ENCODE assay signal across 19 cellular contexts in the genomic region with DNA sequence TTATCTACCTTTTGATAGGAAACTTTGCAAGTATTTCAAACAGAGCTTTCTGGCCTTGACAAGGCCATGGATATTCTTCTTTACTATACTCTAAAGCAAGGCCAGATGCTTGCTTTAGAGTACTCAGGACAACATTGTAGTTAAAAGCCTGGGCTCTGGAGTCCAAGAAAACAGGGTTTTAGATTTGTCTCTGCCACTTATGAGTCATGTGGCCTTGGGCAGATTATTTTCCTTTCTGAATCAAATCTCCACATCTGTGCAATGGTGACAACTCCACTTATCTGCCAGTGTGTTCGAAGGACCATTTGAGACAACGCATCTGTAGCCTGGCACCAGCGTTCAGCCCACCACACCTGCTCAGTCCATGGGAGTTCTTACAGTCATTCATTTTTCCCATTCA.
"Had no signal": no experiment of that assay in that cellular context is flagged by ENCODE, and none has a peak within 500 bp of the region (broad histone marks: within the 10 kb centered on the region; RNA-seq: fewer than 3 reads in every experiment).

No MANE protein-coding gene starts in this region.

- H3K27ac ChIP-seq: heart left ventricle, parathyroid adenoma, prostate gland, right lobe of liver, transverse colon had no signal

- H3K27me3 ChIP-seq: right lobe of liver, transverse colon had no signal

- ATAC-seq: heart left ventricle; left colon; left ventricle myocardium superior; natural killer cell treated with Interleukin-12 subunit alpha and Interleukin-12 subunit beta and Interleukin-15 and Interleukin-18, amount 100 ng/mL, for 72 hours; right lobe of liver; stimulated activated effector memory CD8-positive, alpha-beta T cell treated with anti-CD3 and anti-CD28 coated beads, Interleukin-12 subunit alpha, Interleukin-12 subunit beta, amount 100 ng/mL, for 72 hours had no signal

- H3K9me3 ChIP-seq: heart left ventricle, prostate gland, right lobe of liver, transverse colon had no signal

- H3K4me1 ChIP-seq: parathyroid adenoma, prostate gland, right lobe of liver, transverse colon had no signal

- H3K36me3 ChIP-seq: heart left ventricle, prostate gland, right lobe of liver, transverse colon had no signal

- H3K4me3 ChIP-seq: heart left ventricle, lung, prostate gland, right lobe of liver, transverse colon had no signal

- DNase-seq: dermis blood vessel endothelial cell; effector CD4-positive, alpha-beta T cell; endodermal cell; foreskin melanocyte; heart left ventricle; hippocampal formation; left colon; left ventricle myocardium superior; mesenchymal stem cell; midbrain; right lobe of liver; stimulated activated CD4-positive, alpha-beta T cell treated with anti-CD3 and anti-CD28 coated beads, Interleukin-4, amount 100 ng/mL, for 1 hour; stimulated activated CD8-positive, alpha-beta memory T cell treated with anti-CD3 and anti-CD28 coated beads, Interleukin-4, amount 100 ng/mL, for 48 hours; transverse colon had no signal
